Comparison of ENCODE assay signal across 8 cellular contexts in the genomic region with DNA sequence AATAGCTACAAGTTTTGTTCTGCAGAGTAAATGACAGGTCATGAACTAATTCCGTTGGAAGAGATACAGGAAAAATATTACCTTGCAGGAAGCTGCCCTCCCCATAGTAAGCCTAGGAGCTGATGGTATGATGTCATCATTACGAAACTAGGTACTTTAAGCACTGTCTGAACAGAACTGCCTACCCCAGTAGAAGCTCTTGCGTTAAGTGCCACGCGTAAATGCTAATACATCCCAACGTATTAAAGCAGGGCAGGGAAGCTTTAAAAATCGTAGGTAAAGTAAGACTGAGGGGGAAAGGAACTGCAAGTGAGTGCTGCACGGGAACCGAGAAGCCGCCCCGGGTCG. TPM values are rescaled to one million over a fixed set of nuclear protein-coding genes. Genes with fewer than 3 reads are reported as not detected.
DNase-seq lines count a peak whose midpoint lies in the region; ATAC-seq and TF ChIP-seq lines count a peak whose summit lies in the region.

No MANE protein-coding gene starts in this region.

- no peaks in the 10 kb centered on the region for H3K36me3 ChIP-seq in left ventricle myocardium inferior

- intact Hi-C loops in left ventricle myocardium inferior (cut with micrococcal nuclease) = no loop called here

- DNase-seq in ACHN (peak; percentile 59), NCI-H2171 treated with DMSO at 0.1 percent for 48 hours (lab: John Stamatoyannopoulos, UW) (peak; percentile 50), left ventricle myocardium inferior (no peak), renal cortical epithelial cell (ENCODE audit: low read depth) (peak; percentile 68)
- DNase-seq in activated naive CD8-positive, alpha-beta T cell treated with anti-CD3 and anti-CD28 coated beads, Interleukin-2, amount 10 ng/mL, durations not matched to agents 7 days and 5 days = no peak
- DNase-seq in stimulated activated CD4-positive, alpha-beta T cell treated with anti-CD3 and anti-CD28 coated beads, Interleukin-2, amount 100 ng/mL, for 24 hours = no peak

- peaks cover 12% of the 10 kb centered on the region for H3K4me1 ChIP-seq in left ventricle myocardium inferior

- peak overlapping the region; percentile 85 for H3K4me3 ChIP-seq in left ventricle myocardium inferior

- peaks cover 21% of the 10 kb centered on the region for H3K27me3 Mint-ChIP-seq in activated naive CD8-positive, alpha-beta T cell treated with anti-CD3 and anti-CD28 coated beads, Interleukin-2, amount 10 ng/mL, durations not matched to agents 7 days and 5 days

- no peak overlapping the region for H3K27ac Mint-ChIP-seq in activated naive CD8-positive, alpha-beta T cell treated with anti-CD3 and anti-CD28 coated beads, Interleukin-2, amount 10 ng/mL, durations not matched to agents 7 days and 5 days

- peak; percentile 39 for ATAC-seq in GM18520 (IDR thresholded peaks at IDR 0.05; ENCODE audit: unreplicated experiment)
- ATAC-seq in HG02981 (IDR thresholded peaks at IDR 0.05; ENCODE audit: unreplicated experiment) = peak; percentile 67
- no peak for ATAC-seq in activated naive CD8-positive, alpha-beta T cell treated with anti-CD3 and anti-CD28 coated beads, Interleukin-2, amount 10 ng/mL, durations not matched to agents 7 days and 5 days (ENCODE audit: low read depth)

- in situ Hi-C loops in ACHN (cut with HindIII; ENCODE audit: low pct_ligation_motif_present, low pct_unique_long_range_greater_than_20kb, low sequenced_read_pairs) = no loop called here

- peaks cover 2% of the 10 kb centered on the region for H3K4me1 Mint-ChIP-seq in activated naive CD8-positive, alpha-beta T cell treated with anti-CD3 and anti-CD28 coated beads, Interleukin-2, amount 10 ng/mL, durations not matched to agents 7 days and 5 days

- H3K27me3 ChIP-seq in left ventricle myocardium inferior (ENCODE audit: low read depth) = no peaks in the 10 kb centered on the region

- peaks cover 1% of the 10 kb centered on the region for H3K9me3 Mint-ChIP-seq in activated naive CD8-positive, alpha-beta T cell treated with anti-CD3 and anti-CD28 coated beads, Interleukin-2, amount 10 ng/mL, durations not matched to agents 7 days and 5 days

- H3K4me3 Mint-ChIP-seq in activated naive CD8-positive, alpha-beta T cell treated with anti-CD3 and anti-CD28 coated beads, Interleukin-2, amount 10 ng/mL, durations not matched to agents 7 days and 5 days = peak overlapping the region; percentile 71

- peak overlapping the region; percentile 86 for H3K27ac ChIP-seq in left ventricle myocardium inferior (replicated peaks)

- TF ChIP-seq CTCF in left ventricle myocardium inferior (IDR thresholded peaks at IDR 0.05; ENCODE audit: borderline replicate concordance) = no peak

- POLR2A ChIA-PET in activated naive CD8-positive, alpha-beta T cell treated with anti-CD3 and anti-CD28 coated beads, Interleukin-2, amount 10 ng/mL, durations not matched to agents 7 days and 5 days (lab: Charles Lee) = no interaction called here

- no peaks in the 10 kb centered on the region for H3K9me3 ChIP-seq in left ventricle myocardium inferior (replicated peaks)

- H3K36me3 Mint-ChIP-seq in activated naive CD8-positive, alpha-beta T cell treated with anti-CD3 and anti-CD28 coated beads, Interleukin-2, amount 10 ng/mL, durations not matched to agents 7 days and 5 days = no peaks in the 10 kb centered on the region

RNA-seq across cellular contexts. Expression of gene UGGT2, which starts 0.6 kb away (rescaled TPM):
- total RNA-seq in activated naive CD8-positive, alpha-beta T cell treated with anti-CD3 and anti-CD28 coated beads, Interleukin-2, amount 10 ng/mL, durations not matched to agents 7 days and 5 days = under 1 TPM in 1 of 2 experiments, not detected in 1; 0.42 TPM
- total RNA-seq in left ventricle myocardium inferior (11.4 TPM), renal cortical epithelial cell (33.8 and 47.6 TPM in 2 replicates)

RNA-seq across cellular contexts. Expression of gene HS6ST3, which starts 37.3 kb away (rescaled TPM):
- not detected for total RNA-seq in activated naive CD8-positive, alpha-beta T cell treated with anti-CD3 and anti-CD28 coated beads, Interleukin-2, amount 10 ng/mL, durations not matched to agents 7 days and 5 days
- total RNA-seq in left ventricle myocardium inferior = 2.0 TPM
- total RNA-seq in renal cortical epithelial cell = under 0.01 TPM in 2 replicates

Comparison
In these comparisons a context has a peak if more than half of its experiments do, and no peak if none do; other contexts are left out.
1. DNase-seq: peak in ACHN (single experiment), NCI-H2171 treated with DMSO at 0.1 percent for 48 hours (single experiment) and renal cortical epithelial cell (single experiment); none in activated naive CD8-positive, alpha-beta T cell treated with anti-CD3 and anti-CD28 coated beads, Interleukin-2, amount 10 ng/mL, durations not matched to agents 7 days and 5 days (single experiment), left ventricle myocardium inferior (single experiment) and stimulated activated CD4-positive, alpha-beta T cell treated with anti-CD3 and anti-CD28 coated beads, Interleukin-2, amount 100 ng/mL, for 24 hours (0 of 2).